10 cellular contexts compared by ENCODE assay signal in genomic region chr16:67399749-67400704, GRCh38. TPM values are rescaled to one million over a fixed set of nuclear protein-coding genes. Genes with fewer than 3 reads are reported as not detected.
A peak's percentile ranks its signal among the peaks of the same experiment; 100 is the strongest.
DNase-seq lines count a peak whose midpoint lies in the region; ATAC-seq and TF ChIP-seq lines count a peak whose summit lies in the region.
"Had no signal": no experiment of that assay in that cellular context is flagged by ENCODE, and none has a peak within 500 bp of the region (broad histone marks: within the 10 kb centered on the region; RNA-seq: fewer than 3 reads in every experiment).

No MANE protein-coding gene starts in this region.

- no peak overlapping the region for H3K27ac ChIP-seq in lower lobe of right lung
- H3K27ac ChIP-seq: sigmoid colon had no signal

- peaks cover 54% of the 10 kb centered on the region for H3K4me1 ChIP-seq in lower lobe of right lung

- peaks cover 2 to 24% (median 7%) of the 10 kb centered on the region in 3 donors for H3K27me3 Mint-ChIP-seq in CD14-positive monocyte (ENCODE audit: low read depth in 3 of 3)
- peaks cover 14% of the 10 kb centered on the region for H3K27me3 Mint-ChIP-seq in HFFc6 (ENCODE audit: insufficient read depth)

- no peaks in the 10 kb centered on the region for H3K27me3 ChIP-seq in lower lobe of right lung (ENCODE audit: low read depth)

- peaks cover 14% of the 10 kb centered on the region for H3K4me1 Mint-ChIP-seq in CD14-positive monocyte
- H3K4me1 Mint-ChIP-seq in HFFc6 (ENCODE audit: low read depth): peaks cover 4% of the 10 kb centered on the region

- H3K4me3 ChIP-seq in lower lobe of right lung: no peak overlapping the region

- H3K4me3 Mint-ChIP-seq in CD14-positive monocyte (no peak overlapping the region), HFFc6 (no peak overlapping the region)
- H3K4me3 Mint-ChIP-seq: CD8-positive, alpha-beta memory T cell had no signal

- H3K9me3 ChIP-seq in lower lobe of right lung: no peaks in the 10 kb centered on the region
- H3K9me3 ChIP-seq: sigmoid colon had no signal

- H3K36me3 ChIP-seq in lower lobe of right lung: no peaks in the 10 kb centered on the region
- H3K36me3 ChIP-seq: sigmoid colon had no signal

- H3K9me3 Mint-ChIP-seq in CD14-positive monocyte (peaks cover 0 to 2% (median 0%) of the 10 kb centered on the region in 7 donors), HFFc6 (no peaks in the 10 kb centered on the region)
- H3K9me3 Mint-ChIP-seq: CD8-positive, alpha-beta memory T cell had no signal

- ATAC-seq in lower lobe of right lung (no peak), GM21723 (IDR thresholded peaks at IDR 0.05; ENCODE audit: unreplicated experiment) (no peak)

- DNase-seq in CD14-positive monocyte (ENCODE audit: low spot score): no peak
- DNase-seq in HFFc6: no peak
- peak; percentile 27 for DNase-seq in NCI-H524 treated with DMSO at 0.1 percent for 48 hours (lab: John Stamatoyannopoulos, UW)
- DNase-seq in lower lobe of right lung: peak; percentile 33
- DNase-seq in stimulated activated naive CD4-positive, alpha-beta T cell (lab: John Stamatoyannopoulos, UW): no peak
- no peak for DNase-seq in HuH-7 (ENCODE audit: low spot score)
- DNase-seq in NCI-H2227 (lab: John Stamatoyannopoulos, UW; ENCODE audit: unreplicated experiment): no peak
- DNase-seq: sigmoid colon had no signal

- peak; percentile 80 for TF ChIP-seq CTCF in CD14-positive monocyte (IDR thresholded peaks at IDR 0.05)
- TF ChIP-seq CTCF in HFFc6 (IDR thresholded peaks at IDR 0.05): peak; percentile 41
- TF ChIP-seq CTCF in lower lobe of right lung (IDR thresholded peaks at IDR 0.05): no peak

- no peak overlapping the region for H3K27ac Mint-ChIP-seq in CD14-positive monocyte
- no peak overlapping the region for H3K27ac Mint-ChIP-seq in HFFc6
- H3K27ac Mint-ChIP-seq: CD8-positive, alpha-beta memory T cell had no signal

- intact Hi-C loops in CD14-positive monocyte (cut with micrococcal nuclease) (loop anchor here (2.0 to 10.0 kb wide), 5 partner anchors 27 to 123 kb away; partner anchors contain the start of gene PLEKHG4 (in 1 of the 2)), lower lobe of right lung (cut with DNase I) (no loop called here)

- H3K36me3 Mint-ChIP-seq in CD14-positive monocyte (no peaks in the 10 kb centered on the region), HFFc6 (ENCODE audit: low read depth) (no peaks in the 10 kb centered on the region)
- H3K36me3 Mint-ChIP-seq: CD8-positive, alpha-beta memory T cell had no signal

RNA-seq across cellular contexts. Expression of gene TPPP3, which starts 6.7 kb away (rescaled TPM):
- 100 to 1,000 TPM in 1 of 2 donors, 10 to 100 TPM in 1; 63.1 to 123 TPM for polyA plus RNA-seq in CD14-positive monocyte
- total RNA-seq in HFFc6 (2021; fragmentation: NEBNext Ultra II Directional; extraction: Animal tissue kit (Norgen Biotek cat#: 25700)): under 1 TPM in 2 of 6 experiments, not detected in 4; 0.21 to 0.28 TPM
- 123 TPM for total RNA-seq in lower lobe of right lung
- total RNA-seq: CD8-positive, alpha-beta memory T cell had no signal
- polyA plus RNA-seq: CD8-positive, alpha-beta memory T cell had no signal

RNA-seq across cellular contexts. Expression of gene ZDHHC1, which starts 16.2 kb away (rescaled TPM):
- 10 to 100 TPM in 1 of 2 donors, 1 to 10 TPM in 1; 6.0 to 14.2 TPM for polyA plus RNA-seq in CD14-positive monocyte
- total RNA-seq in HFFc6 (2021; fragmentation: NEBNext Ultra II Directional; extraction: Animal tissue kit (Norgen Biotek cat#: 25700)): 1 to 10 TPM; 2.1 to 5.4 (median 2.8) TPM
- 18.9 TPM for total RNA-seq in lower lobe of right lung

RNA-seq across cellular contexts. Expression of gene HSD11B2, which starts 30.9 kb away (rescaled TPM):
- not detected for polyA plus RNA-seq in CD14-positive monocyte
- not detected for total RNA-seq in HFFc6 (2021; fragmentation: NEBNext Ultra II Directional; extraction: Animal tissue kit (Norgen Biotek cat#: 25700))
- total RNA-seq in lower lobe of right lung: 2.9 TPM
- polyA plus RNA-seq: CD8-positive, alpha-beta memory T cell had no signal

Comparison
In these comparisons a context has a peak if more than half of its experiments do, and no peak if none do; other contexts are left out.
1. DNase-seq: peak in NCI-H524 treated with DMSO at 0.1 percent for 48 hours (single experiment) and lower lobe of right lung (single experiment); none in CD14-positive monocyte (single experiment), HFFc6 (single experiment), stimulated activated naive CD4-positive, alpha-beta T cell (0 of 6), HuH-7 (single experiment) and NCI-H2227 (single experiment).
2. RNA of gene TPPP3, which starts 6.7 kb away (total RNA-seq): 123 TPM in lower lobe of right lung (single experiment); 0.21 to 0.28 TPM in HFFc6; every median in the first group is over 10 times any median in the second.